In genomic region chr21:28875078-28875477, GRCh38 we compare ENCODE assay signal across 2 cellular contexts.
TF ChIP-seq lines count a peak whose summit lies in the region.

No MANE protein-coding gene starts in this region.

TF ChIP-seq in IMR-90, 13 proteins besides CTCF, POLR2A, EP300 and RAD21:
- TF ChIP-seq SMC3 (IDR thresholded peaks at IDR 0.05; ENCODE audit: low read depth, low read length) (no peak), FOS (IDR thresholded peaks at IDR 0.05; ENCODE audit: low read depth, low read length) (no peak), MAFK (IDR thresholded peaks at IDR 0.05; ENCODE audit: low read depth, low read length) (no peak), CHD1 (IDR thresholded peaks at IDR 0.05; ENCODE audit: low read depth, low read length) (no peak), NFE2L2 (IDR thresholded peaks at IDR 0.05; ENCODE audit: low read depth, low read length) (no peak), MXI1 (IDR thresholded peaks at IDR 0.05; ENCODE audit: borderline replicate concordance, low read depth, low read length) (no peak), RCOR1 (IDR thresholded peaks at IDR 0.05; ENCODE audit: insufficient replicate concordance, low read length) (no peak), RFX5 (IDR thresholded peaks at IDR 0.05; ENCODE audit: low read depth, low read length) (no peak), ELK1 (IDR thresholded peaks at IDR 0.05; ENCODE audit: borderline replicate concordance, low read depth, low read length) (no peak), MAZ (IDR thresholded peaks at IDR 0.05; ENCODE audit: borderline replicate concordance, low read depth, low read length) (no peak), BHLHE40 (IDR thresholded peaks at IDR 0.05; ENCODE audit: low read depth, low read length) (no peak), CEBPB (IDR thresholded peaks at IDR 0.05; ENCODE audit: low read depth, low read length) (no peak)
- TF ChIP-seq, protein P1, sequence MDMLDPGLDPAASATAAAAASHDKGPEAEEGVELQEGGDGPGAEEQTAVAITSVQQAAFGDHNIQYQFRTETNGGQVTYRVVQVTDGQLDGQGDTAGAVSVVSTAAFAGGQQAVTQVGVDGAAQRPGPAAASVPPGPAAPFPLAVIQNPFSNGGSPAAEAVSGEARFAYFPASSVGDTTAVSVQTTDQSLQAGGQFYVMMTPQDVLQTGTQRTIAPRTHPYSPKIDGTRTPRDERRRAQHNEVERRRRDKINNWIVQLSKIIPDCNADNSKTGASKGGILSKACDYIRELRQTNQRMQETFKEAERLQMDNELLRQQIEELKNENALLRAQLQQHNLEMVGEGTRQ (IDR thresholded peaks at IDR 0.05; ENCODE audit: low read depth, low read length) = no peak

TF ChIP-seq in K562, 482 proteins besides CTCF, POLR2A, EP300 and RAD21:
- no peak for TF ChIP-seq CREB5 (CRISPR knock-in tag; IDR thresholded peaks at IDR 0.05)
- TF ChIP-seq FOSL1 (tag; conservative IDR thresholded peaks at IDR 0.05) = peak; percentile 58
- TF ChIP-seq ATF3 (IDR thresholded peaks at IDR 0.05) = peak; percentile 28
- no peak for TF ChIP-seq ATF3 (CRISPR knock-in tag; conservative IDR thresholded peaks at IDR 0.05)
- no peak for TF ChIP-seq GTF2E2 (tag; IDR thresholded peaks at IDR 0.05)
- TF ChIP-seq SMAD2 (IDR thresholded peaks at IDR 0.05; ENCODE audit: low read depth, low read length) = no peak
- TF ChIP-seq, protein P2, sequence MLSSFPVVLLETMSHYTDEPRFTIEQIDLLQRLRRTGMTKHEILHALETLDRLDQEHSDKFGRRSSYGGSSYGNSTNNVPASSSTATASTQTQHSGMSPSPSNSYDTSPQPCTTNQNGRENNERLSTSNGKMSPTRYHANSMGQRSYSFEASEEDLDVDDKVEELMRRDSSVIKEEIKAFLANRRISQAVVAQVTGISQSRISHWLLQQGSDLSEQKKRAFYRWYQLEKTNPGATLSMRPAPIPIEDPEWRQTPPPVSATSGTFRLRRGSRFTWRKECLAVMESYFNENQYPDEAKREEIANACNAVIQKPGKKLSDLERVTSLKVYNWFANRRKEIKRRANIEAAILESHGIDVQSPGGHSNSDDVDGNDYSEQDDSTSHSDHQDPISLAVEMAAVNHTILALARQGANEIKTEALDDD (IDR thresholded peaks at IDR 0.05) = peak; percentile 80; the same call in 1 of the 2 replicates
- no peak for TF ChIP-seq JUND (IDR thresholded peaks at IDR 0.05; ENCODE audit: borderline replicate concordance, low read depth, low read length)
- peak; percentile 40; the same call in 1 of the 3 replicates for TF ChIP-seq JUND (tag; IDR thresholded peaks at IDR 0.05; ENCODE audit: borderline replicate concordance, low read depth, low read length)
- no peak for TF ChIP-seq C11orf30 (IDR thresholded peaks at IDR 0.05; ENCODE audit: low read depth)
- no peak for TF ChIP-seq ETV1 (tag; conservative IDR thresholded peaks at IDR 0.05; ENCODE audit: low read depth)
- no peak for TF ChIP-seq CBFB (CRISPR knock-in tag; IDR thresholded peaks at IDR 0.05)
- TF ChIP-seq, protein P3, sequence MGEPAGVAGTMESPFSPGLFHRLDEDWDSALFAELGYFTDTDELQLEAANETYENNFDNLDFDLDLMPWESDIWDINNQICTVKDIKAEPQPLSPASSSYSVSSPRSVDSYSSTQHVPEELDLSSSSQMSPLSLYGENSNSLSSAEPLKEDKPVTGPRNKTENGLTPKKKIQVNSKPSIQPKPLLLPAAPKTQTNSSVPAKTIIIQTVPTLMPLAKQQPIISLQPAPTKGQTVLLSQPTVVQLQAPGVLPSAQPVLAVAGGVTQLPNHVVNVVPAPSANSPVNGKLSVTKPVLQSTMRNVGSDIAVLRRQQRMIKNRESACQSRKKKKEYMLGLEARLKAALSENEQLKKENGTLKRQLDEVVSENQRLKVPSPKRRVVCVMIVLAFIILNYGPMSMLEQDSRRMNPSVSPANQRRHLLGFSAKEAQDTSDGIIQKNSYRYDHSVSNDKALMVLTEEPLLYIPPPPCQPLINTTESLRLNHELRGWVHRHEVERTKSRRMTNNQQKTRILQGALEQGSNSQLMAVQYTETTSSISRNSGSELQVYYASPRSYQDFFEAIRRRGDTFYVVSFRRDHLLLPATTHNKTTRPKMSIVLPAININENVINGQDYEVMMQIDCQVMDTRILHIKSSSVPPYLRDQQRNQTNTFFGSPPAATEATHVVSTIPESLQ (CRISPR knock-in tag; IDR thresholded peaks at IDR 0.05) = no peak
- TF ChIP-seq ZZZ3 (IDR thresholded peaks at IDR 0.05) = no peak
- no peak for TF ChIP-seq CHD1 (IDR thresholded peaks at IDR 0.05; ENCODE audit: low read length)
- no peak for TF ChIP-seq HDGF (IDR thresholded peaks at IDR 0.05)
- no peak for TF ChIP-seq SOX6 (IDR thresholded peaks at IDR 0.05)
- TF ChIP-seq RFX5 (IDR thresholded peaks at IDR 0.05; ENCODE audit: low read depth, low read length) = no peak
- no peak for TF ChIP-seq ZNF76 (CRISPR knock-in tag; IDR thresholded peaks at IDR 0.05; ENCODE audit: borderline replicate concordance)
- no peak for TF ChIP-seq ZNF12 (CRISPR knock-in tag; IDR thresholded peaks at IDR 0.05)
- no peak for TF ChIP-seq SRF (CRISPR knock-in tag; IDR thresholded peaks at IDR 0.05)
